ENCODE assay signal across 2 cellular contexts in genomic region chr12:25249951-25250738, GRCh38.
A peak's percentile ranks its signal among the peaks of the same experiment; 100 is the strongest.
TF ChIP-seq lines count a peak whose summit lies in the region.

No MANE protein-coding gene starts in this region.

TF ChIP-seq in GM12891, 5 proteins besides CTCF, POLR2A, EP300 and RAD21 (continued from another document):
- no peak for TF ChIP-seq PAX5 (IDR thresholded peaks at IDR 0.05; ENCODE audit: insufficient read depth, low read length, severe bottlenecking)

TF ChIP-seq in H1, 55 proteins besides CTCF, POLR2A, EP300 and RAD21 (continued from another document):
- TF ChIP-seq CHD1 (IDR thresholded peaks at IDR 0.05; ENCODE audit: low read depth, low read length) (no peak), NANOG (IDR thresholded peaks at IDR 0.05; ENCODE audit: insufficient read depth, low read depth, low read length, poor library complexity, severe bottlenecking) (no peak), PHF8 (conservative IDR thresholded peaks at IDR 0.05; ENCODE audit: low read depth, low read length) (peak; percentile 5; the same call in 1 of the 2 replicates), YY1 (IDR thresholded peaks at IDR 0.05; ENCODE audit: low read depth, low read length) (no peak), TAF1 (IDR thresholded peaks at IDR 0.05; ENCODE audit: low read depth, low read length) (peak; percentile 19; the same call in 1 of the 2 replicates), RBBP5 (IDR thresholded peaks at IDR 0.05; ENCODE audit: borderline replicate concordance, low read depth, low read length) (no peak), NRF1 (IDR thresholded peaks at IDR 0.05; ENCODE audit: low read depth, low read length) (no peak), SIN3A (conservative IDR thresholded peaks at IDR 0.05 in 1 of 2, IDR thresholded peaks at IDR 0.05 in 1 of 2; ENCODE audit: low read depth in 1 of 2, low read length in 2 of 2) (0 out of 4 replicates have a peak, but pooled peaks of 1 of the 2 experiments have one; percentile 35), BCL11A (IDR thresholded peaks at IDR 0.05; ENCODE audit: low read depth in 2 of 2, low read length in 2 of 2) (no peak), JUN (IDR thresholded peaks at IDR 0.05; ENCODE audit: low read depth, low read length) (no peak), BACH1 (IDR thresholded peaks at IDR 0.05; ENCODE audit: low read length) (no peak), RXRA (IDR thresholded peaks at IDR 0.05; ENCODE audit: insufficient read depth, low read depth, low read length) (no peak), CEBPB (IDR thresholded peaks at IDR 0.05; ENCODE audit: low read depth, low read length) (no peak)
- TF ChIP-seq, protein P1, sequence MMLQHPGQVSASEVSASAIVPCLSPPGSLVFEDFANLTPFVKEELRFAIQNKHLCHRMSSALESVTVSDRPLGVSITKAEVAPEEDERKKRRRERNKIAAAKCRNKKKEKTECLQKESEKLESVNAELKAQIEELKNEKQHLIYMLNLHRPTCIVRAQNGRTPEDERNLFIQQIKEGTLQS (IDR thresholded peaks at IDR 0.05; ENCODE audit: insufficient read depth, low read depth, low read length) = no peak
TF ChIP-seq in H1: peak in this region for 3.
